8 cellular contexts compared by ENCODE assay signal in genomic region chr1:193059282-193060225, GRCh38. TPM values are rescaled to one million over a fixed set of nuclear protein-coding genes. Genes with fewer than 3 reads are reported as not detected.
DNase-seq lines count a peak whose midpoint lies in the region; ATAC-seq and TF ChIP-seq lines count a peak whose summit lies in the region.

RO60 (plus strand) TSS chr1:193059612; CDS start chr1:193069055, 9,443 bp downstream.
UCHL5 (minus strand) TSS chr1:193059360; CDS start chr1:193059260, 100 bp downstream.

- POLR2A ChIA-PET in Caco-2 (lab: Charles Lee): interaction anchor here (0.5 to 1.2 kb wide), 7 partner anchors 21 to 259 kb away, joined by 3 to 15 read pairs (median 3); partner anchors contain the start of gene GLRX2

- H3K36me3 Mint-ChIP-seq in Caco-2 (ENCODE audit: insufficient read depth, unreplicated experiment): peaks cover 22% of the 10 kb centered on the region
- H3K36me3 Mint-ChIP-seq in activated CD8-positive, alpha-beta memory T cell treated with anti-CD3 and anti-CD28 coated beads, Interleukin-2, amount 10 ng/mL, durations not matched to agents 7 days and 5 days: peaks cover 26% of the 10 kb centered on the region

- H3K4me3 ChIP-seq in Caco-2 (ENCODE audit: low read depth, low read length) (peak within 1 kb of the TSS; percentile 70), NT2/D1 (ENCODE audit: insufficient read length, low read depth) (peak within 1 kb of the TSS; percentile 97), endocrine pancreas (ENCODE audit: control insufficient read depth, insufficient read depth, low read length) (peak within 1 kb of the TSS; percentile 98), mesendoderm (ENCODE audit: low read length) (peak within 1 kb of the TSS; percentile 88)

- peak within 1 kb of the TSS; percentile 99 for H3K56ac ChIP-seq in mesendoderm (ENCODE audit: low read length)

- H2BK120ac ChIP-seq in mesendoderm (ENCODE audit: low read depth, low read length): no peak within 1 kb of the TSS

- peak within 1 kb of the TSS; percentile 99 for H3K9ac ChIP-seq in NT2/D1 (ENCODE audit: insufficient read length, low read depth)
- peak within 1 kb of the TSS; percentile 100 for H3K9ac ChIP-seq in endocrine pancreas (ENCODE audit: control insufficient read depth, insufficient read depth, low read length)
- H3K9ac ChIP-seq in mesendoderm (ENCODE audit: low read length): peak within 1 kb of the TSS; percentile 99

- peak within 1 kb of the TSS; percentile 82 for H3K18ac ChIP-seq in mesendoderm (ENCODE audit: low read length)

- H3K4me1 Mint-ChIP-seq in Caco-2 (ENCODE audit: low read depth, unreplicated experiment): peaks cover 15% of the 10 kb centered on the region
- H3K4me1 Mint-ChIP-seq in activated CD8-positive, alpha-beta memory T cell treated with anti-CD3 and anti-CD28 coated beads, Interleukin-2, amount 10 ng/mL, durations not matched to agents 7 days and 5 days: peaks cover 51% of the 10 kb centered on the region

- H3K27me3 ChIP-seq in Caco-2 (replicated peaks; ENCODE audit: control insufficient read depth, insufficient read depth, low read length) (no peaks in the 10 kb centered on the region), NT2/D1 (ENCODE audit: insufficient read depth, insufficient read length) (no peaks in the 10 kb centered on the region), endocrine pancreas (ENCODE audit: control insufficient read depth, insufficient read depth, low read length) (no peaks in the 10 kb centered on the region), mesendoderm (ENCODE audit: insufficient read depth, low read length, poor library complexity) (no peaks in the 10 kb centered on the region)

- H3K36me3 ChIP-seq in Caco-2 (ENCODE audit: control insufficient read depth, insufficient read depth, low read length): no peaks in the 10 kb centered on the region
- peaks cover 27% of the 10 kb centered on the region for H3K36me3 ChIP-seq in NT2/D1 (ENCODE audit: insufficient read depth, insufficient read length, low read length)
- no peaks in the 10 kb centered on the region for H3K36me3 ChIP-seq in endocrine pancreas (ENCODE audit: control insufficient read depth, insufficient read depth, low read length)
- H3K36me3 ChIP-seq in mesendoderm (ENCODE audit: control insufficient read depth, insufficient read depth, low read length): no peaks in the 10 kb centered on the region

- H3K4me2 ChIP-seq in mesendoderm (ENCODE audit: low read length): peak within 1 kb of the TSS; percentile 90

- H3K27ac ChIP-seq in mesendoderm (ENCODE audit: low read depth, low read length): peak within 1 kb of the TSS; percentile 85

- H3K4me1 ChIP-seq in Caco-2: peaks cover 5% of the 10 kb centered on the region; the same call in 1 of the 2 replicates
- no peaks in the 10 kb centered on the region for H3K4me1 ChIP-seq in NT2/D1 (ENCODE audit: insufficient read depth, insufficient read length)
- H3K4me1 ChIP-seq in endocrine pancreas (ENCODE audit: control insufficient read depth, insufficient read depth, low read length): peaks cover 17% of the 10 kb centered on the region
- H3K4me1 ChIP-seq in mesendoderm (ENCODE audit: control insufficient read depth, low read depth, low read length): no peaks in the 10 kb centered on the region

- peak within 1 kb of the TSS; percentile 90 for H3K4me3 Mint-ChIP-seq in Caco-2 (ENCODE audit: unreplicated experiment)
- H3K4me3 Mint-ChIP-seq in activated CD8-positive, alpha-beta memory T cell treated with anti-CD3 and anti-CD28 coated beads, Interleukin-2, amount 10 ng/mL, durations not matched to agents 7 days and 5 days: peak within 1 kb of the TSS; percentile 91

- H3K79me1 ChIP-seq in mesendoderm (ENCODE audit: low read length): peaks cover 10% of the 10 kb centered on the region

- TF ChIP-seq CTCF in Caco-2 (IDR thresholded peaks at IDR 0.05; ENCODE audit: insufficient read depth in 1 of 2, low read depth in 1 of 2, low read length in 1 of 2, severe bottlenecking in 1 of 2, unreplicated experiment in 1 of 2): peak in 1 of 2 experiments; percentile 21

- H2BK15ac ChIP-seq in mesendoderm (replicated peaks; ENCODE audit: low read depth): no peak within 1 kb of the TSS

- no peak within 1 kb of the TSS for H2AK5ac ChIP-seq in mesendoderm (ENCODE audit: low read length)

- intact Hi-C loops in Caco-2 (cut with micrococcal nuclease; ENCODE audit: unreplicated experiment): loop anchor here (1.0 to 2.0 kb wide), 5 partner anchors 23 to 251 kb away; partner anchors contain the start of genes CDC73 and GLRX2

- H3K23ac ChIP-seq in mesendoderm (ENCODE audit: low read length): peak within 1 kb of the TSS; percentile 68

- H3K27ac Mint-ChIP-seq in Caco-2 (ENCODE audit: unreplicated experiment): peak within 1 kb of the TSS; percentile 91
- peak within 1 kb of the TSS; percentile 96 for H3K27ac Mint-ChIP-seq in activated CD8-positive, alpha-beta memory T cell treated with anti-CD3 and anti-CD28 coated beads, Interleukin-2, amount 10 ng/mL, durations not matched to agents 7 days and 5 days

- H4K5ac ChIP-seq in mesendoderm (ENCODE audit: low read length): no peak within 1 kb of the TSS

- peak within 1 kb of the TSS; percentile 59 for H2BK5ac ChIP-seq in mesendoderm (ENCODE audit: low read length)

- no CpG with 5 or more reads among the region's 81 CpGs for WGBS in mesendoderm (ENCODE audit: extremely low coverage, insufficient coverage, low lambda C conversion rate)

- no peaks in the 10 kb centered on the region for H3K27me3 Mint-ChIP-seq in Caco-2 (ENCODE audit: insufficient read depth, unreplicated experiment)
- H3K27me3 Mint-ChIP-seq in activated CD8-positive, alpha-beta memory T cell treated with anti-CD3 and anti-CD28 coated beads, Interleukin-2, amount 10 ng/mL, durations not matched to agents 7 days and 5 days: no peaks in the 10 kb centered on the region

- H3K4ac ChIP-seq in mesendoderm (ENCODE audit: low read depth, low read length): peak within 1 kb of the TSS; percentile 64

- peak; percentile 96 to 98 for DNase-seq in Caco-2
- DNase-seq in HUDEP-2 (lab: John Stamatoyannopoulos, UW; ENCODE audit: unreplicated experiment in 76 of 76): peak; percentile 50 to 98 (median 94)
- peak; percentile 99 for DNase-seq in NT2/D1 (ENCODE audit: low read depth, low spot score)
- DNase-seq in activated CD8-positive, alpha-beta memory T cell treated with anti-CD3 and anti-CD28 coated beads, Interleukin-2, amount 10 ng/mL, durations not matched to agents 7 days and 5 days: peak; percentile 98
- peak; percentile 100 for DNase-seq in mesendoderm
- DNase-seq in stimulated activated CD8-positive, alpha-beta memory T cell treated with anti-CD3 and anti-CD28 coated beads, Interleukin-15, amount 100 ng/mL, for 1 hour (ENCODE audit: low read depth): peak; percentile 85

- H3K9me3 ChIP-seq in Caco-2 (no peaks in the 10 kb centered on the region), NT2/D1 (ENCODE audit: insufficient read depth, low read length) (no peaks in the 10 kb centered on the region), endocrine pancreas (ENCODE audit: control insufficient read depth, low read length) (no peaks in the 10 kb centered on the region)

- ATAC-seq in GM21381 (IDR thresholded peaks at IDR 0.05; ENCODE audit: unreplicated experiment): peak; percentile 93
- peak; percentile 95 for ATAC-seq in activated CD8-positive, alpha-beta memory T cell treated with anti-CD3 and anti-CD28 coated beads, Interleukin-2, amount 10 ng/mL, durations not matched to agents 7 days and 5 days

- H3K79me2 ChIP-seq in mesendoderm (ENCODE audit: control insufficient read depth, insufficient read depth, low read length): peaks cover 60% of the 10 kb centered on the region

- BruUV-seq in Caco-2 (replicated peaks; lab: Mats Ljungman, UMichigan): no TSS peak

- CTCF ChIA-PET in Caco-2 (lab: Charles Lee): interaction anchor here (0.6 to 0.7 kb wide), 2 partner anchors 12 to 62 kb away, joined by 3 read pairs; no protein-coding TSS in a partner anchor
- CTCF ChIA-PET in activated CD8-positive, alpha-beta memory T cell treated with anti-CD3 and anti-CD28 coated beads, Interleukin-2, amount 10 ng/mL, durations not matched to agents 7 days and 5 days (lab: Charles Lee): interaction anchor here (1.1 to 2.3 kb wide), 9 partner anchors 11 to 257 kb away, joined by 3 to 25 read pairs (median 7); partner anchors contain the start of genes CDC73 and RGS2

- no peak within 1 kb of the TSS for H4K8ac ChIP-seq in mesendoderm (ENCODE audit: low read depth, low read length)

- no peaks in the 10 kb centered on the region for H3K9me3 Mint-ChIP-seq in Caco-2 (ENCODE audit: unreplicated experiment)
- peaks cover 2% of the 10 kb centered on the region for H3K9me3 Mint-ChIP-seq in activated CD8-positive, alpha-beta memory T cell treated with anti-CD3 and anti-CD28 coated beads, Interleukin-2, amount 10 ng/mL, durations not matched to agents 7 days and 5 days (ENCODE audit: low read depth)

RNA-seq across cellular contexts. Expression of gene RO60, which starts in this region (rescaled TPM):
- 49.2 and 50.0 TPM in 2 replicates for total RNA-seq in Caco-2 (2022)
- 10 to 100 TPM; 59.0 to 59.3 TPM for total RNA-seq in activated CD8-positive, alpha-beta memory T cell treated with anti-CD3 and anti-CD28 coated beads, Interleukin-2, amount 10 ng/mL, durations not matched to agents 7 days and 5 days
- 22.3 TPM for polyA plus RNA-seq in mesendoderm (2013, experiment 1 of 2)
- polyA plus RNA-seq in mesendoderm (2013, experiment 2 of 2): 21.1 TPM

RNA-seq across cellular contexts. Expression of gene UCHL5, which starts in this region (rescaled TPM):
- total RNA-seq in Caco-2 (2022): 49.6 and 49.9 TPM in 2 replicates
- total RNA-seq in activated CD8-positive, alpha-beta memory T cell treated with anti-CD3 and anti-CD28 coated beads, Interleukin-2, amount 10 ng/mL, durations not matched to agents 7 days and 5 days: 10 to 100 TPM; 50.8 to 68.5 TPM
- 44.4 TPM for polyA plus RNA-seq in mesendoderm (2013, experiment 1 of 2)
- polyA plus RNA-seq in mesendoderm (2013, experiment 2 of 2): 44.8 TPM

Comparison
In these comparisons a context has a peak if more than half of its experiments do, and no peak if none do; other contexts are left out.
1. Peak in every context shown above with its lines: DNase-seq, ATAC-seq, H3K4me3 ChIP-seq and H3K27ac ChIP-seq.